8 cellular contexts compared by ENCODE assay signal in the genomic region with DNA sequence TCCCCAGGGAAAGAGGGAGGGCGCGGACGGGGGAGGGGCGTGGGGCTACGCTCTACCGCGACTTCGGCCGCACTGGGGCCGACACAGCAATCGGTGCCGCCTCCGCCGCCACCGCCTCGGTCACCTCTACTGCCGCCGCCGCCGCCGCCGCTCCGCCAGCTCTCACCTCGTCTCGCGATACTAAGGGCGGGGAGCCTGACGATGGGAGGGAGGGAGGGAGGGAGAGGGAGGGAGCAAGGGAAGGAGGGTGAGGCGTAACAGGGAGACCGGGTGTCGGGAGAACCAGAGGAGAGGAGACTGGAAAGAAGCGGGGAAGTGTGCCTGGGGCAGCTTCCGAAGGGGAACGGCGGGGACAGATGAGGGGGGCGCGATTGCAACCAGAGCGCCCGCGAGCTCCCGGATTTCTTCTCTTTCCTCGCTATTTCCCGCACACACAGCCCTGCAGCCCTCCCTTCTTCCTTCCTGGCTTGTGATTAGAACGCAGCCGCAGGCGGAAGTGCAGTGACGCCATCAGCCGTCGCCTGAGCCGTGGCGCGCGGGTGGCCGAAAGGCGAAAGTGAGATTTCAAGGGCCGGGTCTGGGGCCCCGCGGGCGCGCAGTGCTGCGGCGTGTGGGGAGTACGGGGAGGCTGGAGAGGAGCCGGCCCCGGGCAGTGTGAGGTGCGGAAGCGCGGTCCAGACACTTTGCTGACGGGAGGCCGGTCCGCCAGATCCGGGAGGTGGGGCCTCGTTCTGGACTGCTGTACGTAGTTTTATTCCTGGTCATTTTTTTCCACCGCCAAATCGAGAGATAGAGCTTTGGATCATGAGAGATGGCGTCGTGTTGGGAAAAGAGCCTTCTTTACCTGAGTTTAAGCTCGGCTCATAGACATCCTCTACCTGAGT. TPM values are rescaled to one million over a fixed set of nuclear protein-coding genes. Genes with fewer than 3 reads are reported as not detected.
A peak's percentile ranks its signal among the peaks of the same experiment; 100 is the strongest.
DNase-seq lines count a peak whose midpoint lies in the region; ATAC-seq and TF ChIP-seq lines count a peak whose summit lies in the region.

A gene with protein sequence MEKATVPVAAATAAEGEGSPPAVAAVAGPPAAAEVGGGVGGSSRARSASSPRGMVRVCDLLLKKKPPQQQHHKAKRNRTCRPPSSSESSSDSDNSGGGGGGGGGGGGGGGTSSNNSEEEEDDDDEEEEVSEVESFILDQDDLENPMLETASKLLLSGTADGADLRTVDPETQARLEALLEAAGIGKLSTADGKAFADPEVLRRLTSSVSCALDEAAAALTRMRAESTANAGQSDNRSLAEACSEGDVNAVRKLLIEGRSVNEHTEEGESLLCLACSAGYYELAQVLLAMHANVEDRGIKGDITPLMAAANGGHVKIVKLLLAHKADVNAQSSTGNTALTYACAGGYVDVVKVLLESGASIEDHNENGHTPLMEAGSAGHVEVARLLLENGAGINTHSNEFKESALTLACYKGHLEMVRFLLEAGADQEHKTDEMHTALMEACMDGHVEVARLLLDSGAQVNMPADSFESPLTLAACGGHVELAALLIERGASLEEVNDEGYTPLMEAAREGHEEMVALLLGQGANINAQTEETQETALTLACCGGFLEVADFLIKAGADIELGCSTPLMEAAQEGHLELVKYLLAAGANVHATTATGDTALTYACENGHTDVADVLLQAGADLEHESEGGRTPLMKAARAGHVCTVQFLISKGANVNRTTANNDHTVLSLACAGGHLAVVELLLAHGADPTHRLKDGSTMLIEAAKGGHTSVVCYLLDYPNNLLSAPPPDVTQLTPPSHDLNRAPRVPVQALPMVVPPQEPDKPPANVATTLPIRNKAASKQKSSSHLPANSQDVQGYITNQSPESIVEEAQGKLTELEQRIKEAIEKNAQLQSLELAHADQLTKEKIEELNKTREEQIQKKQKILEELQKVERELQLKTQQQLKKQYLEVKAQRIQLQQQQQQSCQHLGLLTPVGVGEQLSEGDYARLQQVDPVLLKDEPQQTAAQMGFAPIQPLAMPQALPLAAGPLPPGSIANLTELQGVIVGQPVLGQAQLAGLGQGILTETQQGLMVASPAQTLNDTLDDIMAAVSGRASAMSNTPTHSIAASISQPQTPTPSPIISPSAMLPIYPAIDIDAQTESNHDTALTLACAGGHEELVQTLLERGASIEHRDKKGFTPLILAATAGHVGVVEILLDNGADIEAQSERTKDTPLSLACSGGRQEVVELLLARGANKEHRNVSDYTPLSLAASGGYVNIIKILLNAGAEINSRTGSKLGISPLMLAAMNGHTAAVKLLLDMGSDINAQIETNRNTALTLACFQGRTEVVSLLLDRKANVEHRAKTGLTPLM (N-terminal part only) (minus strand): TSS at position 131 of the 884 bp plus-strand sequence. CDS start 130 bp downstream, at position 1.

- H3K36me3 ChIP-seq in liver (ENCODE audit: control insufficient read depth in 4 of 4, insufficient read depth in 3 of 4, low read depth in 1 of 4, low read length in 3 of 4): peaks cover 0 to 3% (median 0%) of the 10 kb centered on the region in 4 donors

- H3K4me1 ChIP-seq in liver (ENCODE audit: control insufficient read depth in 4 of 4, insufficient read depth in 4 of 4, low read length in 3 of 4): peaks cover 6 to 39% (median 29%) of the 10 kb centered on the region in 4 donors

- H3K9me3 ChIP-seq in liver (ENCODE audit: control insufficient read depth in 4 of 4, low read length in 3 of 4): no peaks in the 10 kb centered on the region

- DNase-seq in CD14-positive monocyte (ENCODE audit: low spot score) (peak; percentile 95), NCI-H748 treated with DMSO at 0.1 percent for 48 hours (lab: John Stamatoyannopoulos, UW) (peak; percentile 45), dermis blood vessel endothelial cell (peak; percentile 96)
- DNase-seq in activated CD4-positive, alpha-beta T cell treated with anti-CD3 and anti-CD28 coated beads, Interleukin-2, amount 50 U/mL, for 4 hours: peak; percentile 85 to 86
- DNase-seq in stimulated activated CD4-positive, alpha-beta T cell treated with anti-CD3 and anti-CD28 coated beads, Interleukin-4, amount 100 ng/mL, for 24 hours: peak; percentile 92

- H3K9me3 Mint-ChIP-seq in CD14-positive monocyte: no peaks in the 10 kb centered on the region

- peak within 1 kb of the TSS; percentile 64 to 98 (median 74) for H3K4me3 ChIP-seq in liver (ENCODE audit: low read depth in 1 of 3, low read length in 3 of 3)

- TF ChIP-seq CTCF in CD14-positive monocyte (IDR thresholded peaks at IDR 0.05) (peak; percentile 36), liver (IDR thresholded peaks at IDR 0.05; ENCODE audit: low read depth, low read length, missing input control) (peak; percentile 36)

- H3K36me3 Mint-ChIP-seq in CD14-positive monocyte: peaks cover 10 to 12% of the 10 kb centered on the region in 2 donors

- no peaks in the 10 kb centered on the region for H3K27me3 Mint-ChIP-seq in CD14-positive monocyte (ENCODE audit: low read depth in 3 of 3)

- intact Hi-C loops in CD14-positive monocyte (cut with micrococcal nuclease): loop anchor here (1.0 to 5.0 kb wide), 4 partner anchors 36 to 191 kb away; a partner anchor contains a TSS

- ATAC-seq in GM19372 (IDR thresholded peaks at IDR 0.05; ENCODE audit: low read depth, unreplicated experiment): peak; percentile 74
- ATAC-seq in HG03558 (IDR thresholded peaks at IDR 0.05; ENCODE audit: extremely low read depth, unreplicated experiment): peak; percentile 65

- H3K27me3 ChIP-seq in liver (ENCODE audit: control insufficient read depth in 4 of 4, insufficient read depth in 4 of 4, low read length in 3 of 4): no peaks in the 10 kb centered on the region

- peak within 1 kb of the TSS; percentile 98 to 99 (median 99) for H3K27ac Mint-ChIP-seq in CD14-positive monocyte

- H3K27ac ChIP-seq in liver (ENCODE audit: low read depth in 1 of 2, low read length in 2 of 2): peak within 1 kb of the TSS; percentile 88

- H3K4me1 Mint-ChIP-seq in CD14-positive monocyte: peaks cover 41% of the 10 kb centered on the region

- under 1% methylated on average over 79 of the region's 79 CpGs for WGBS in liver

- TF ChIP-seq RAD21 in liver (IDR thresholded peaks at IDR 0.05): peak in 1 of 2 donors; percentile 13

- H3K4me3 Mint-ChIP-seq in CD14-positive monocyte: peak within 1 kb of the TSS; percentile 98 to 99

- peak within 1 kb of the TSS; percentile 94 for H3K9ac ChIP-seq in liver (ENCODE audit: low read depth in 1 of 2, low read length in 2 of 2)

TF ChIP-seq in liver, 16 proteins besides CTCF, POLR2A, EP300 and RAD21 (continues in another document):
- TF ChIP-seq HNF4G (IDR thresholded peaks at IDR 0.05) (no peak), YY1 (IDR thresholded peaks at IDR 0.05) (peak; percentile 91), JUND (IDR thresholded peaks at IDR 0.05) (peak; percentile 37 to 55), TAF1 (conservative IDR thresholded peaks at IDR 0.05) (peak; percentile 83), FOXA2 (IDR thresholded peaks at IDR 0.05) (no peak), SP1 (IDR thresholded peaks at IDR 0.05) (peak; percentile 60), RXRA (IDR thresholded peaks at IDR 0.05) (peak; percentile 18 to 44), HNF4A (conservative IDR thresholded peaks at IDR 0.05) (no peak), GABPA (IDR thresholded peaks at IDR 0.05 in 1 of 2, conservative IDR thresholded peaks at IDR 0.05 in 1 of 2) (peak; percentile 49 to 89), EGR1 (IDR thresholded peaks at IDR 0.05; ENCODE audit: low read depth in 2 of 2) (peak in 1 of 2 donors; percentile 65), NR2F2 (IDR thresholded peaks at IDR 0.05) (peak; percentile 16)
- TF ChIP-seq, protein P1, sequence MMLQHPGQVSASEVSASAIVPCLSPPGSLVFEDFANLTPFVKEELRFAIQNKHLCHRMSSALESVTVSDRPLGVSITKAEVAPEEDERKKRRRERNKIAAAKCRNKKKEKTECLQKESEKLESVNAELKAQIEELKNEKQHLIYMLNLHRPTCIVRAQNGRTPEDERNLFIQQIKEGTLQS (IDR thresholded peaks at IDR 0.05): peak; percentile 54
- TF ChIP-seq, protein P2, sequence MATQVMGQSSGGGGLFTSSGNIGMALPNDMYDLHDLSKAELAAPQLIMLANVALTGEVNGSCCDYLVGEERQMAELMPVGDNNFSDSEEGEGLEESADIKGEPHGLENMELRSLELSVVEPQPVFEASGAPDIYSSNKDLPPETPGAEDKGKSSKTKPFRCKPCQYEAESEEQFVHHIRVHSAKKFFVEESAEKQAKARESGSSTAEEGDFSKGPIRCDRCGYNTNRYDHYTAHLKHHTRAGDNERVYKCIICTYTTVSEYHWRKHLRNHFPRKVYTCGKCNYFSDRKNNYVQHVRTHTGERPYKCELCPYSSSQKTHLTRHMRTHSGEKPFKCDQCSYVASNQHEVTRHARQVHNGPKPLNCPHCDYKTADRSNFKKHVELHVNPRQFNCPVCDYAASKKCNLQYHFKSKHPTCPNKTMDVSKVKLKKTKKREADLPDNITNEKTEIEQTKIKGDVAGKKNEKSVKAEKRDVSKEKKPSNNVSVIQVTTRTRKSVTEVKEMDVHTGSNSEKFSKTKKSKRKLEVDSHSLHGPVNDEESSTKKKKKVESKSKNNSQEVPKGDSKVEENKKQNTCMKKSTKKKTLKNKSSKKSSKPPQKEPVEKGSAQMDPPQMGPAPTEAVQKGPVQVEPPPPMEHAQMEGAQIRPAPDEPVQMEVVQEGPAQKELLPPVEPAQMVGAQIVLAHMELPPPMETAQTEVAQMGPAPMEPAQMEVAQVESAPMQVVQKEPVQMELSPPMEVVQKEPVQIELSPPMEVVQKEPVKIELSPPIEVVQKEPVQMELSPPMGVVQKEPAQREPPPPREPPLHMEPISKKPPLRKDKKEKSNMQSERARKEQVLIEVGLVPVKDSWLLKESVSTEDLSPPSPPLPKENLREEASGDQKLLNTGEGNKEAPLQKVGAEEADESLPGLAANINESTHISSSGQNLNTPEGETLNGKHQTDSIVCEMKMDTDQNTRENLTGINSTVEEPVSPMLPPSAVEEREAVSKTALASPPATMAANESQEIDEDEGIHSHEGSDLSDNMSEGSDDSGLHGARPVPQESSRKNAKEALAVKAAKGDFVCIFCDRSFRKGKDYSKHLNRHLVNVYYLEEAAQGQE (IDR thresholded peaks at IDR 0.05): peak; percentile 57
- TF ChIP-seq, protein P3, sequence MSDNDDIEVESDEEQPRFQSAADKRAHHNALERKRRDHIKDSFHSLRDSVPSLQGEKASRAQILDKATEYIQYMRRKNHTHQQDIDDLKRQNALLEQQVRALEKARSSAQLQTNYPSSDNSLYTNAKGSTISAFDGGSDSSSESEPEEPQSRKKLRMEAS (IDR thresholded peaks at IDR 0.05): peak; percentile 65

RNA-seq across cellular contexts. Expression of the gene that starts here (rescaled TPM):
- polyA plus RNA-seq in CD14-positive monocyte: 1 to 10 TPM; 5.3 to 9.0 TPM
- 56.0 and 90.3 TPM in 2 replicates for total RNA-seq in dermis blood vessel endothelial cell
- total RNA-seq in liver: 10 to 100 TPM; 25.5 to 38.5 TPM
- polyA plus RNA-seq in liver: 10 to 100 TPM; 11.6 to 13.8 TPM

Comparison
In these comparisons a context has a peak if more than half of its experiments do, and no peak if none do; other contexts are left out.
1. Peak in every context shown above with its lines: DNase-seq, ATAC-seq, H3K4me3 ChIP-seq and H3K27ac ChIP-seq.
2. DNase-seq: peak in every context shown above with its lines; median percentile 96 in dermis blood vessel endothelial cell; 95 in CD14-positive monocyte; 92 in stimulated activated CD4-positive, alpha-beta T cell treated with anti-CD3 and anti-CD28 coated beads, Interleukin-4, amount 100 ng/mL, for 24 hours; 86 in activated CD4-positive, alpha-beta T cell treated with anti-CD3 and anti-CD28 coated beads, Interleukin-2, amount 50 U/mL, for 4 hours; 45 in NCI-H748 treated with DMSO at 0.1 percent for 48 hours.